In genomic region chr15:101445562-101446526, GRCh38 we compare ENCODE assay signal across 2 cellular contexts.
TF ChIP-seq lines count a peak whose summit lies in the region.

No MANE protein-coding gene starts in this region.

TF ChIP-seq in IMR-90, 13 proteins besides CTCF, POLR2A, EP300 and RAD21 (continued from another document):
- TF ChIP-seq BHLHE40 (IDR thresholded peaks at IDR 0.05; ENCODE audit: low read depth, low read length) (no peak), RCOR1 (IDR thresholded peaks at IDR 0.05; ENCODE audit: insufficient replicate concordance, low read length) (no peak), CEBPB (IDR thresholded peaks at IDR 0.05; ENCODE audit: low read depth, low read length) (no peak), USF2 (IDR thresholded peaks at IDR 0.05; ENCODE audit: low read depth, low read length) (no peak), SMC3 (IDR thresholded peaks at IDR 0.05; ENCODE audit: low read depth, low read length) (no peak), CHD1 (IDR thresholded peaks at IDR 0.05; ENCODE audit: low read depth, low read length) (no peak), MXI1 (IDR thresholded peaks at IDR 0.05; ENCODE audit: borderline replicate concordance, low read depth, low read length) (no peak), RFX5 (IDR thresholded peaks at IDR 0.05; ENCODE audit: low read depth, low read length) (no peak), MAFK (IDR thresholded peaks at IDR 0.05; ENCODE audit: low read depth, low read length) (no peak)
TF ChIP-seq in IMR-90: peak in this region for 0.

TF ChIP-seq in WTC11, 78 proteins besides CTCF, POLR2A, EP300 and RAD21 (continued from another document):
- no peak for TF ChIP-seq IRF2 (CRISPR knock-in tag; IDR thresholded peaks at IDR 0.05; ENCODE audit: borderline replicate concordance, low read depth)
- no peak for TF ChIP-seq SMAD4 (CRISPR knock-in tag; IDR thresholded peaks at IDR 0.05)
